In the genomic region with DNA sequence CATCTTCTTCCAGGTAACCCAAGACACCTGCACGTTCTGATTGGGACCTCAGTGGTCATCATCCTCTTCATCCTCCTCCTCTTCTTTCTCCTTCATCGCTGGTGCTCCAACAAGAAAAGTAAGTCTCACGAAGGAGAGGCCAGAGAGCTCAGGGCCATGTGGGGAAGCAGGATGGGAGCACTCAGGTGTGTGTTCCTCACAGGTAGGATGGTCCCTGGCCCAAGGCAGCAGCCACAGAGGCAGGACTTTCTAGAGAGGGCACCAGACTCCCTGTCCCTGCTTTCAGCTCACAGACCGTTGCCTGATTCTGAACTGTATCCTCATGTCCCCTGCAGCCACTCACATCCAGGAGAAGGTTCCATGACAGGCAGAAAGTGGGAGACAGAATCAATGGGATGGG, we compare ENCODE assay signal across 2 cellular contexts. TPM values are rescaled to one million over a fixed set of nuclear protein-coding genes. Genes with fewer than 3 reads are reported as not detected.
"Had no signal": no experiment of that assay in that cellular context is flagged by ENCODE, and none has a peak within 500 bp of the region (broad histone marks: within the 10 kb centered on the region; RNA-seq: fewer than 3 reads in every experiment).

No MANE protein-coding gene starts in this region.

RNA-seq across cellular contexts. Expression of a gene that starts 3.1 kb away (rescaled TPM):
- total RNA-seq: G401, GM12878 had no signal

RNA-seq across cellular contexts. Expression of a gene that starts 28.2 kb away (rescaled TPM):
- total RNA-seq: G401, GM12878 had no signal

RNA-seq across cellular contexts. Expression of a gene that starts 36.9 kb away (rescaled TPM):
- total RNA-seq: G401, GM12878 had no signal

RNA-seq across cellular contexts. Expression of a gene that starts 42.2 kb away (rescaled TPM):
- total RNA-seq: G401, GM12878 had no signal

RNA-seq across cellular contexts. Expression of a gene that starts 49.8 kb away (rescaled TPM):
- total RNA-seq: G401, GM12878 had no signal
